Comparison of ENCODE assay signal across 8 cellular contexts in the genomic region with DNA sequence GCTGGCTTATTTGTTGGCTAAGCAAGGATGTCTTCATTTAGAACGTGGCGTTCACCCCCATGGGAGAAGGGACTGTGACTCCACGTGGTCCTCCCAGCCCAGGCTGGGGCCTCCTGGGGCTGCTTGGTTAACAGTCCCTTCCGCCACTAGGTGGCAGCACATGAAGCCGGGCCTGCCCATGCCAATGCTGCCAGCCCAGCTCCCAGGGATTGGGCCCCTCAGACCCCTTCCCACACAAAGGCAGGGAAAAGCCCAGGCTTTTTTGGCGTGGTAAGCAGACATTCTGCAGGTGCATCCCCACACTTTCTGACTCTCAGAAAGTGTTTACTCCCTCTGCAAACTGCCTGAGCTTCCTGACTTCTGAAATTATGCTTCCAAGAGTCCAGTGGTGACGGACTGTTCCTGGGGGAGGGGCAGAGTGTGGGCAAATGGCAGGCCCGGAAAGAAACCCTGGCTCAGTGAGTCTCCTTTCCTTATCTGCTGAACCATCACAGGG.
DNase-seq lines count a peak whose midpoint lies in the region; ATAC-seq and TF ChIP-seq lines count a peak whose summit lies in the region.

No MANE protein-coding gene starts in this region.

- ATAC-seq in HG03457 (IDR thresholded peaks at IDR 0.05; ENCODE audit: unreplicated experiment), result no peak

- H3K4me3 ChIP-seq in cardiac fibroblast (replicated peaks in 1 of 2; ENCODE audit: low read depth in 2 of 2, low read length in 2 of 2), result no peak overlapping the region

- DNase-seq in NCI-H1436 (lab: John Stamatoyannopoulos, UW), result peak; percentile 72
- no peak for DNase-seq in NCI-H1436 treated with DMSO at 0.1 percent for 48 hours (lab: John Stamatoyannopoulos, UW)
- peak; percentile 56 for DNase-seq in NCI-H1105 treated with DMSO at 0.1 percent for 48 hours (lab: John Stamatoyannopoulos, UW)
- peak; percentile 77 for DNase-seq in activated CD4-positive, CD25-positive, alpha-beta regulatory T cell treated with anti-CD3 and anti-CD28 coated beads, Interleukin-2, amount 50 U/mL, for 16 hours (ENCODE audit: low read depth, low spot score)
- peak; percentile 71 to 72 for DNase-seq in cardiac fibroblast (ENCODE audit: low read depth in 2 of 2)
- peak; percentile 53 for DNase-seq in kidney glomerular epithelial cell (lab: John Stamatoyannopoulos, UW)
- peak; percentile 89 to 91 for DNase-seq in stimulated activated CD4-positive, alpha-beta T cell treated with anti-CD3 and anti-CD28 coated beads, Interleukin-2, amount 100 ng/mL, for 48 hours

- TF ChIP-seq CTCF in cardiac fibroblast (IDR thresholded peaks at IDR 0.05; ENCODE audit: low read depth, low read length), result peak; percentile 89
